Comparison of ENCODE assay signal across 5 cellular contexts in genomic region chr7:92483624-92484023, GRCh38. TPM values are rescaled to one million over a fixed set of nuclear protein-coding genes. Genes with fewer than 3 reads are reported as not detected.
"Had no signal": no experiment of that assay in that cellular context is flagged by ENCODE, and none has a peak within 500 bp of the region (broad histone marks: within the 10 kb centered on the region; RNA-seq: fewer than 3 reads in every experiment).

No MANE protein-coding gene starts in this region.

RNA-seq across cellular contexts. Expression of gene ERVW-1, which starts 5.9 kb away (rescaled TPM):
- total RNA-seq: PC-9, Right ventricle myocardium inferior, RPMI7951, SJSA1 had no signal
- polyA plus RNA-seq: SK-N-SH had no signal
